ENCODE assay signal across 19 cellular contexts in genomic region chr22:48249721-48250268, GRCh38.
A peak's percentile ranks its signal among the peaks of the same experiment; 100 is the strongest.
DNase-seq lines count a peak whose midpoint lies in the region; ATAC-seq and TF ChIP-seq lines count a peak whose summit lies in the region.
"Had no signal": no experiment of that assay in that cellular context is flagged by ENCODE, and none has a peak within 500 bp of the region (broad histone marks: within the 10 kb centered on the region; RNA-seq: fewer than 3 reads in every experiment).

No MANE protein-coding gene starts in this region.

- H3K4me1 ChIP-seq in sigmoid colon: peaks cover 0 to 16% (median 12%) of the 10 kb centered on the region in 4 donors

- no peak overlapping the region for H3K27ac ChIP-seq in sigmoid colon
- H3K27ac ChIP-seq: GM23248 had no signal

- H3K4me3 ChIP-seq in sigmoid colon: no peak overlapping the region
- H3K4me3 ChIP-seq: A549, GM23248 had no signal

- ATAC-seq in Right ventricle myocardium superior (ENCODE audit: poor library complexity): no peak
- ATAC-seq in HG03025 (IDR thresholded peaks at IDR 0.05; ENCODE audit: low FRiP score, unreplicated experiment): no peak
- no peak for ATAC-seq in GM18909 (IDR thresholded peaks at IDR 0.05; ENCODE audit: poor library complexity, unreplicated experiment)
- ATAC-seq: A549 had no signal

- TF ChIP-seq EP300 in sigmoid colon (IDR thresholded peaks at IDR 0.05): no peak

- WGBS in sigmoid colon, 2 donors: 74 to 87% methylated on average over 7 of the region's 7 CpGs

- intact Hi-C loops in cardiac septum (cut with DNase I) (no loop called here), Right ventricle myocardium superior (cut with DNase I) (no loop called here), sigmoid colon (cut with DNase I) (no loop called here)

- no peaks in the 10 kb centered on the region for H3K9me3 ChIP-seq in sigmoid colon
- H3K9me3 ChIP-seq: A549 had no signal

- peak; percentile 50 for DNase-seq in cardiac septum (ENCODE audit: low spot score)
- no peak for DNase-seq in Right ventricle myocardium superior
- peak; percentile 64 for DNase-seq in mesenteric fat pad (ENCODE audit: low spot score)
- peak; percentile 2 for DNase-seq in sigmoid colon
- no peak for DNase-seq in UCSD-AML1 (lab: John Stamatoyannopoulos, UW; ENCODE audit: unreplicated experiment)
- DNase-seq: 8988T; C1 segment of cervical spinal cord; Calu3; CD4-positive, alpha-beta memory T cell; COR-L47; DMS53; DMS79 treated with DMSO at 0.1 percent for 48 hours; GF-D8; GM23248; H7; HCEC 1CT had no signal

- no peaks in the 10 kb centered on the region for H3K36me3 ChIP-seq in sigmoid colon

- peaks cover 0 to 6% (median 0%) of the 10 kb centered on the region in 3 donors for H3K27me3 ChIP-seq in sigmoid colon

- TF ChIP-seq CTCF in sigmoid colon (IDR thresholded peaks at IDR 0.05): no peak

- TF ChIP-seq POLR2A in sigmoid colon (IDR thresholded peaks at IDR 0.05): no peak

Comparison
In these comparisons a context has a peak if more than half of its experiments do, and no peak if none do; other contexts are left out.
1. DNase-seq: peak in cardiac septum (single experiment), mesenteric fat pad (single experiment) and sigmoid colon (single experiment); none in Right ventricle myocardium superior (single experiment) and UCSD-AML1 (single experiment).